24 cellular contexts compared by ENCODE assay signal in the genomic region with DNA sequence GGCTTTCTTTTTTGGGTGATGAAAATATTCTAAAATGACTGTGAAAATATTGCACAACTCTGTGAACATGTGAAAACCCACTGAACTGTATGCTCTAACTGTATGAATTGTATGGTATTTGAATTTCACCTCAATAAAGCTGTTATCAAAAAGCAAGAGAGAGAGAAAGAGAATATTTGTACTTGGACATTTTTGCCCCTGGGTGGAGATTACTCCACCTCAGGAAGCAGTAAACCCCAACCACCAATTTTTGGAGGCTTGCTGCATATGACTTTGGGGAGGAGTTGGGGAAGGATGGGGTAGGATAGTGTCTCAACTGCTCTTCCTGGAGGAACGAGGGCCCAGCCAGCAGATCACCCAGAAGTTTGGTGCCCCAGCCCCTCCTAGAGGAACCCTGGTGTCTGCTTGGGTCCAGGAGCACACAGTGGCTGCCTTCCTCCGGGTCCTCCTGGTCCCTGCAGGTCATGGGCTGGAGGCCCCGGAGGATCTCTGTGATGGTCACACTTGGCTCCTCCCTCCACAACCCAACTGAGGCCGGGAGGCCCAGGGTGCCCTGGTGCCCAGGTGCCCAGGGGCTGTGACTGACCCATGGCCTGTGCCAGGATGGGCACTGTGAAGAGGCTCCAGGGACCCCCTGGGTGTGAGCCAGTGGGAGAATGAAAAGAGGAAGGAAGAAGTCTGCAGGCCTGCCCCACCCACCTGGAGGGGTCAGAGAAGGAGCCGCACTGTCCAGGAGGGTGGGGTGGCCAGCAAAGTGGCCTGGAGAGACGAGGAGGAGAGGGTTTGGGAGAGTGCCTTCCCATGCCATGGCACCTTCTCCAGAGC. TPM values are rescaled to one million over a fixed set of nuclear protein-coding genes. Genes with fewer than 3 reads are reported as not detected.
DNase-seq lines count a peak whose midpoint lies in the region; ATAC-seq and TF ChIP-seq lines count a peak whose summit lies in the region.
"Had no signal": no experiment of that assay in that cellular context is flagged by ENCODE, and none has a peak within 500 bp of the region (broad histone marks: within the 10 kb centered on the region; RNA-seq: fewer than 3 reads in every experiment).

No MANE protein-coding gene starts in this region.

- H4K91ac ChIP-seq in IMR-90 (ENCODE audit: insufficient read depth, low read depth, low read length) = no peak overlapping the region

- H3K9me3 Mint-ChIP-seq in activated T-helper 17 cell treated with anti-CD3 and anti-CD28 coated beads, Interleukin-2, amount 50 U/mL, for 72 hours = no peaks in the 10 kb centered on the region
- no peaks in the 10 kb centered on the region for H3K9me3 Mint-ChIP-seq in activated naive CD4-positive, alpha-beta T cell treated with anti-CD3 and anti-CD28 coated beads for 36 hours
- H3K9me3 Mint-ChIP-seq: mesothelial cell of epicardium; stimulated activated naive CD8-positive, alpha-beta T cell treated with anti-CD3 and anti-CD28 coated beads, Interleukin-15, Interleukin-2, amounts not matched to agents 100 ng/mL and 50 ng/mL, for 24 hours had no signal

- dilution Hi-C loops in IMR-90 (cut with HindIII; ENCODE audit: low sequenced_read_pairs, unreplicated experiment) = no loop called here

- no peak overlapping the region for H3K4me2 ChIP-seq in IMR-90 (ENCODE audit: low read depth, low read length)
- H3K4me2 ChIP-seq: PC-9 had no signal

- no peaks in the 10 kb centered on the region for H3K9me3 ChIP-seq in IMR-90 (ENCODE audit: control insufficient read depth, insufficient read depth, low read length)
- no peaks in the 10 kb centered on the region for H3K9me3 ChIP-seq in lower lobe of right lung
- H3K9me3 ChIP-seq: HAP-1 had no signal

- no peak overlapping the region for H2AK9ac ChIP-seq in IMR-90 (replicated peaks; ENCODE audit: low read depth, low read length, poor library complexity)

- DNase-seq in AML-193 (lab: John Stamatoyannopoulos, UW) (peak; percentile 52 to 55), IMR-90 (no peak), lower lobe of right lung (no peak), RPMI8226 (no peak), NCI-H2171 (lab: John Stamatoyannopoulos, UW) (no peak)
- no peak for DNase-seq in activated naive CD4-positive, alpha-beta T cell treated with anti-CD3 and anti-CD28 coated beads for 36 hours
- DNase-seq: activated CD4-positive, alpha-beta T cell treated with anti-CD3 and anti-CD28 coated beads, Interleukin-2, amount 50 U/mL, for 1 hour; activated naive CD4-positive, alpha-beta T cell; activated T-cell treated with anti-CD3 and anti-CD28 coated beads for 4 hours; foreskin melanocyte; kidney glomerular epithelial cell; NCI-H1105 treated with DMSO at 0.1 percent for 48 hours; PC-9; retina had no signal

- no peak overlapping the region for H3K14ac ChIP-seq in IMR-90 (replicated peaks; ENCODE audit: low read depth, low read length)

- no peak overlapping the region for H2BK120ac ChIP-seq in IMR-90 (ENCODE audit: low read depth, low read length)

- H3K4me3 Mint-ChIP-seq in activated T-helper 17 cell treated with anti-CD3 and anti-CD28 coated beads, Interleukin-2, amount 50 U/mL, for 72 hours = no peak overlapping the region
- H3K4me3 Mint-ChIP-seq in activated naive CD4-positive, alpha-beta T cell treated with anti-CD3 and anti-CD28 coated beads for 36 hours = no peak overlapping the region
- H3K4me3 Mint-ChIP-seq: mesothelial cell of epicardium; stimulated activated naive CD8-positive, alpha-beta T cell treated with anti-CD3 and anti-CD28 coated beads, Interleukin-15, Interleukin-2, amounts not matched to agents 100 ng/mL and 50 ng/mL, for 24 hours had no signal

- H3K9me1 ChIP-seq in IMR-90 (ENCODE audit: insufficient read depth, low read length) = 0 out of 2 replicates have a peak, but pooled peaks cover 11% of the 10 kb centered on the region

- in situ Hi-C loops in IMR-90 (cut with MboI; ENCODE audit: low sequenced_read_pairs) = no loop called here

- BruUV-seq in IMR-90 (replicated peaks; lab: Mats Ljungman, UMichigan) = no TSS peak

- H3K36me3 ChIP-seq in IMR-90 (ENCODE audit: control insufficient read depth, insufficient read depth, low read length) (no peaks in the 10 kb centered on the region), lower lobe of right lung (no peaks in the 10 kb centered on the region)
- H3K36me3 ChIP-seq: HAP-1 had no signal

- H3K27ac ChIP-seq in IMR-90 (ENCODE audit: insufficient read depth, low read length) = no peak overlapping the region
- no peak overlapping the region for H3K27ac ChIP-seq in lower lobe of right lung
- H3K27ac ChIP-seq: PC-9, SK-N-MC had no signal

- POLR2A ChIA-PET in IMR-90 (lab: Charles Lee; ENCODE audit: unreplicated experiment) = no interaction called here

- H3K27me3 Mint-ChIP-seq in activated T-helper 17 cell treated with anti-CD3 and anti-CD28 coated beads, Interleukin-2, amount 50 U/mL, for 72 hours = peaks cover 3% of the 10 kb centered on the region
- no peaks in the 10 kb centered on the region for H3K27me3 Mint-ChIP-seq in activated naive CD4-positive, alpha-beta T cell treated with anti-CD3 and anti-CD28 coated beads for 36 hours (ENCODE audit: low read depth)
- H3K27me3 Mint-ChIP-seq: stimulated activated naive CD8-positive, alpha-beta T cell treated with anti-CD3 and anti-CD28 coated beads, Interleukin-15, Interleukin-2, amounts not matched to agents 100 ng/mL and 50 ng/mL, for 24 hours had no signal

- no peak overlapping the region for H4K5ac ChIP-seq in IMR-90 (ENCODE audit: low read depth, low read length)

- no peaks in the 10 kb centered on the region for H4K20me1 ChIP-seq in IMR-90 (ENCODE audit: insufficient read depth, low read length)

- TF ChIP-seq CTCF in IMR-90 (conservative IDR thresholded peaks at IDR 0.05; ENCODE audit: low read depth, low read length) (no peak), lower lobe of right lung (IDR thresholded peaks at IDR 0.05) (no peak)

- H3K4me3 ChIP-seq in IMR-90 (ENCODE audit: insufficient read depth, low read depth, low read length) (no peak overlapping the region), lower lobe of right lung (no peak overlapping the region)
- H3K4me3 ChIP-seq: HAP-1, PC-9, SK-N-MC had no signal

- intact Hi-C loops in IMR-90 (cut with micrococcal nuclease) = no loop called here
- intact Hi-C loops in lower lobe of right lung (cut with DNase I) = no loop called here
- intact Hi-C loops in activated naive CD4-positive, alpha-beta T cell treated with anti-CD3 and anti-CD28 coated beads for 36 hours (cut with micrococcal nuclease) = no loop called here

- H3K4me1 ChIP-seq in IMR-90 (ENCODE audit: control insufficient read depth, insufficient read depth, low read length) (peaks cover 2% of the 10 kb centered on the region; the same call in 1 of the 2 replicates), lower lobe of right lung (peaks cover 10% of the 10 kb centered on the region)
- H3K4me1 ChIP-seq: HAP-1 had no signal

- no peaks in the 10 kb centered on the region for H3K36me3 Mint-ChIP-seq in activated T-helper 17 cell treated with anti-CD3 and anti-CD28 coated beads, Interleukin-2, amount 50 U/mL, for 72 hours (ENCODE audit: low read depth)
- no peaks in the 10 kb centered on the region for H3K36me3 Mint-ChIP-seq in activated naive CD4-positive, alpha-beta T cell treated with anti-CD3 and anti-CD28 coated beads for 36 hours (ENCODE audit: low read depth)
- H3K36me3 Mint-ChIP-seq: mesothelial cell of epicardium had no signal

- H3K4me1 Mint-ChIP-seq in activated T-helper 17 cell treated with anti-CD3 and anti-CD28 coated beads, Interleukin-2, amount 50 U/mL, for 72 hours = no peaks in the 10 kb centered on the region
- H3K4me1 Mint-ChIP-seq in activated naive CD4-positive, alpha-beta T cell treated with anti-CD3 and anti-CD28 coated beads for 36 hours (ENCODE audit: low read depth) = no peaks in the 10 kb centered on the region
- H3K4me1 Mint-ChIP-seq: mesothelial cell of epicardium had no signal

- no peak overlapping the region for H4K8ac ChIP-seq in IMR-90 (ENCODE audit: low read depth in 2 of 2, low read length in 2 of 2)

- H2BK20ac ChIP-seq in IMR-90 (ENCODE audit: low read depth, low read length) = no peak overlapping the region

- no peak overlapping the region for H2AK5ac ChIP-seq in IMR-90 (ENCODE audit: low read depth, low read length)

- no peak overlapping the region for H2AFZ ChIP-seq in IMR-90 (replicated peaks; ENCODE audit: low read length, poor library complexity)
- H2AFZ ChIP-seq: PC-9 had no signal

- peak overlapping the region; percentile 18 for H3K27ac Mint-ChIP-seq in activated T-helper 17 cell treated with anti-CD3 and anti-CD28 coated beads, Interleukin-2, amount 50 U/mL, for 72 hours
- no peak overlapping the region for H3K27ac Mint-ChIP-seq in activated naive CD4-positive, alpha-beta T cell treated with anti-CD3 and anti-CD28 coated beads for 36 hours
- H3K27ac Mint-ChIP-seq: mesothelial cell of epicardium; stimulated activated naive CD8-positive, alpha-beta T cell treated with anti-CD3 and anti-CD28 coated beads, Interleukin-15, Interleukin-2, amounts not matched to agents 100 ng/mL and 50 ng/mL, for 24 hours had no signal

- no peak for TF ChIP-seq RAD21 in IMR-90 (IDR thresholded peaks at IDR 0.05; ENCODE audit: low read length)

- no peak overlapping the region for H2BK5ac ChIP-seq in IMR-90 (ENCODE audit: low read depth, low read length, poor library complexity, severe bottlenecking)

- no peak for ATAC-seq in IMR-90 (ENCODE audit: low read depth)
- ATAC-seq in activated T-helper 17 cell treated with anti-CD3 and anti-CD28 coated beads, Interleukin-2, amount 50 U/mL, for 72 hours (replicated peaks) = no peak
- ATAC-seq in lower lobe of right lung = peak; percentile 24 to 57
- ATAC-seq in GM18517 (IDR thresholded peaks at IDR 0.05; ENCODE audit: unreplicated experiment) = no peak

- H3K27me3 ChIP-seq in IMR-90 (ENCODE audit: control insufficient read depth, insufficient read depth, low read length) (peaks cover 2% of the 10 kb centered on the region; the same call in 1 of the 2 replicates), lower lobe of right lung (ENCODE audit: low read depth) (no peaks in the 10 kb centered on the region)

- no peak for TF ChIP-seq POLR2A in IMR-90 (IDR thresholded peaks at IDR 0.05; ENCODE audit: low read depth, low read length)

- H3K56ac ChIP-seq in IMR-90 (ENCODE audit: extremely low read depth, insufficient read depth, low read length) = no peak overlapping the region

- WGBS in IMR-90 (ENCODE audit: extremely low coverage in 2 of 2, insufficient read length in 1 of 2), 2 experiments = no CpG with 5 or more reads among the region's 6 CpGs

- H2BK15ac ChIP-seq in IMR-90 (ENCODE audit: low read depth, low read length) = no peak overlapping the region

- H3K9ac ChIP-seq in IMR-90 (ENCODE audit: low read depth, low read length) = no peak overlapping the region

- no peak overlapping the region for H3K23ac ChIP-seq in IMR-90 (ENCODE audit: low read depth, low read length)

- no peaks in the 10 kb centered on the region for H3K79me1 ChIP-seq in IMR-90 (ENCODE audit: low read depth in 1 of 2, low read length in 2 of 2)

- no peak overlapping the region for H3K4ac ChIP-seq in IMR-90 (ENCODE audit: low read depth, low read length)

- H3K18ac ChIP-seq in IMR-90 (ENCODE audit: low read depth, low read length) = no peak overlapping the region

- CTCF ChIA-PET in IMR-90 (lab: Yijun Ruan, JAX) = no interaction called here
- CTCF ChIA-PET in activated naive CD4-positive, alpha-beta T cell treated with anti-CD3 and anti-CD28 coated beads for 36 hours (lab: Charles Lee) = interaction anchor here (1.1 to 1.9 kb wide), 2 partner anchors 10 kb away, joined by 3 to 6 read pairs; no protein-coding TSS in a partner anchor

RNA-seq across cellular contexts. Expression of gene PICK1, which starts 15.2 kb away (rescaled TPM):
- 14.4 and 16.5 TPM in 2 replicates for total RNA-seq in IMR-90 (2012; rRNA removed)
- polyA plus RNA-seq in IMR-90 (2012; rRNA removed) = 21.0 and 22.1 TPM in 2 replicates
- 21.3 and 24.6 TPM in 2 replicates for polyA plus RNA-seq in IMR-90 (2012; cell fraction: cytosol; rRNA removed)
- polyA plus RNA-seq in IMR-90 (2012; cell fraction: nucleus; rRNA removed; ENCODE audit: low replicate concordance) = 95.1 and 119 TPM in 2 replicates
- 10 to 100 TPM; 15.2 to 23.2 TPM for total RNA-seq in activated T-helper 17 cell treated with anti-CD3 and anti-CD28 coated beads, Interleukin-2, amount 50 U/mL, for 72 hours
- total RNA-seq in lower lobe of right lung = 35.4 TPM
- 10 to 100 TPM; 17.9 to 22.1 TPM for total RNA-seq in activated naive CD4-positive, alpha-beta T cell treated with anti-CD3 and anti-CD28 coated beads for 36 hours

RNA-seq across cellular contexts. Expression of gene SLC16A8, which starts 42.0 kb away (rescaled TPM):
- not detected in 2 replicates for total RNA-seq in IMR-90 (2012; rRNA removed)
- not detected in 2 replicates for polyA plus RNA-seq in IMR-90 (2012; rRNA removed)
- 0.08 and 0.21 TPM in 2 replicates for polyA plus RNA-seq in IMR-90 (2012; cell fraction: cytosol; rRNA removed)
- polyA plus RNA-seq in IMR-90 (2012; cell fraction: nucleus; rRNA removed; ENCODE audit: low replicate concordance) = not detected in 2 replicates
- not detected for total RNA-seq in activated T-helper 17 cell treated with anti-CD3 and anti-CD28 coated beads, Interleukin-2, amount 50 U/mL, for 72 hours
- total RNA-seq in lower lobe of right lung = 0.24 TPM
- not detected for total RNA-seq in activated naive CD4-positive, alpha-beta T cell treated with anti-CD3 and anti-CD28 coated beads for 36 hours
- total RNA-seq: Daoy, endothelial cell of umbilical vein, PC-9 had no signal
- polyA plus RNA-seq: AG04450, neural cell had no signal

RNA-seq across cellular contexts. Expression of gene SOX10, which starts 57.6 kb away (rescaled TPM):
- total RNA-seq in IMR-90 (2012; rRNA removed) = not detected in 2 replicates
- not detected in 2 replicates for polyA plus RNA-seq in IMR-90 (2012; rRNA removed)
- polyA plus RNA-seq in IMR-90 (2012; cell fraction: cytosol; rRNA removed) = not detected in 2 replicates
- polyA plus RNA-seq in IMR-90 (2012; cell fraction: nucleus; rRNA removed; ENCODE audit: low replicate concordance) = not detected in 2 replicates
- not detected for total RNA-seq in activated T-helper 17 cell treated with anti-CD3 and anti-CD28 coated beads, Interleukin-2, amount 50 U/mL, for 72 hours
- total RNA-seq in lower lobe of right lung = not detected
- total RNA-seq in activated naive CD4-positive, alpha-beta T cell treated with anti-CD3 and anti-CD28 coated beads for 36 hours = not detected
- total RNA-seq: Daoy, endothelial cell of umbilical vein, PC-9 had no signal
- polyA plus RNA-seq: AG04450, endothelial cell of umbilical vein, neural cell had no signal

Comparison
In these comparisons a context has a peak if more than half of its experiments do, and no peak if none do; other contexts are left out.
1. DNase-seq: peak in AML-193 (2 of 2); none in IMR-90 (single experiment), lower lobe of right lung (single experiment), RPMI8226 (single experiment), NCI-H2171 (single experiment) and activated naive CD4-positive, alpha-beta T cell treated with anti-CD3 and anti-CD28 coated beads for 36 hours (single experiment).
2. ATAC-seq: peak in lower lobe of right lung (2 of 2); none in IMR-90 (single experiment), activated T-helper 17 cell treated with anti-CD3 and anti-CD28 coated beads, Interleukin-2, amount 50 U/mL, for 72 hours (single experiment) and GM18517 (single experiment).